ENCODE assay signal across 28 cellular contexts in genomic region chr11:57320067-57320718, GRCh38. TPM values are rescaled to one million over a fixed set of nuclear protein-coding genes. Genes with fewer than 3 reads are reported as not detected.
DNase-seq lines count a peak whose midpoint lies in the region; ATAC-seq, FAIRE-seq and TF ChIP-seq lines count a peak whose summit lies in the region.
"Had no signal": no experiment of that assay in that cellular context is flagged by ENCODE, and none has a peak within 500 bp of the region (broad histone marks: within the 10 kb centered on the region; RNA-seq: fewer than 3 reads in every experiment).

No MANE protein-coding gene starts in this region.

- ATAC-seq in K562 (no peak), gastroesophageal sphincter (no peak), GM19035 (IDR thresholded peaks at IDR 0.05; ENCODE audit: unreplicated experiment) (no peak), left lobe of liver (no peak)
- ATAC-seq: activated CD8-positive, alpha-beta T cell treated with anti-CD3 and anti-CD28 coated beads for 36 hours; sciatic nerve; stimulated activated naive CD8-positive, alpha-beta T cell treated with anti-CD3 and anti-CD28 coated beads, Interleukin-15, Interleukin-2, amounts not matched to agents 100 U/mL and 50 U/mL, for 24 hours; T-helper 17 cell had no signal

- WGBS in K562 (ENCODE audit: insufficient coverage, low coverage, missing lambda C conversion rate), result 93% methylated on average over 18 of the region's 22 CpGs
- 73 to 86% methylated on average over 3 to 4 of the region's 22 CpGs for WGBS in gastroesophageal sphincter (ENCODE audit: low coverage in 1 of 2), 2 donors

- intact Hi-C loops in K562 (cut with micrococcal nuclease), result no loop called here

- peaks cover 7% of the 10 kb centered on the region for H3K9me1 ChIP-seq in K562 (ENCODE audit: control insufficient read depth, insufficient read depth, low read length)

- CTCF ChIA-PET in AG04450 (lab: Charles Lee), result interaction anchor here (2.9 kb wide), 1 partner anchor 71 kb away, joined by 23 read pairs; no protein-coding TSS in a partner anchor
- CTCF ChIA-PET in K562 (lab: Yijun Ruan, JAX; ENCODE audit: low intra/inter-chr PET ratio), result no interaction called here

- no peak for DNase-seq in AG04450 (ENCODE audit: low read depth, low spot score)
- DNase-seq in K562 (ENCODE audit: extremely low read depth in 1 of 4, low spot score in 3 of 4), result no peak
- no peak for DNase-seq in activated CD4-positive, alpha-beta T cell treated with anti-CD3 and anti-CD28 coated beads for 48 hours
- DNase-seq in NK-92 treated with Interleukin-12 subunit alpha and Interleukin-12 subunit beta, amount 100 ng/mL, for 24 hours (lab: John Stamatoyannopoulos, UW), result no peak
- no peak for DNase-seq in left lobe of liver (ENCODE audit: low spot score)
- DNase-seq: activated CD8-positive, alpha-beta T cell treated with anti-CD3 and anti-CD28 coated beads for 36 hours; activated naive CD8-positive, alpha-beta T cell treated with anti-CD3 and anti-CD28 coated beads for 36 hours; CD8-positive, alpha-beta memory T cell; dermis blood vessel endothelial cell; DMS79; erythroblast; MM.1S; NCI-H146; NCI-H748 treated with DMSO at 0.1 percent for 48 hours; SIG-M5; stimulated activated CD4-positive, alpha-beta T cell treated with anti-CD3 and anti-CD28 coated beads, Interleukin-1b, Interleukin-23, amount 100 ng/mL, for 48 hours; stimulated activated naive CD8-positive, alpha-beta T cell treated with anti-CD3 and anti-CD28 coated beads, Interleukin-15, Interleukin-2, amounts not matched to agents 100 U/mL and 50 U/mL, for 24 hours; T-helper 17 cell had no signal

- no peaks in the 10 kb centered on the region for H3K27me3 ChIP-seq in AG04450 (ENCODE audit: control insufficient read depth, insufficient read depth, low read length)
- no peaks in the 10 kb centered on the region for H3K27me3 ChIP-seq in K562 (ENCODE audit: control insufficient read depth in 2 of 2, insufficient read depth in 2 of 2, low read length in 2 of 2)
- H3K27me3 ChIP-seq in gastroesophageal sphincter, result no peaks in the 10 kb centered on the region

- H3K9me3 ChIP-seq in AG04450 (ENCODE audit: control insufficient read depth, insufficient read depth, low read length) (no peaks in the 10 kb centered on the region; the same call in 1 of the 2 replicates), K562 (replicated peaks; ENCODE audit: control insufficient read depth, insufficient read depth, low read depth, low read length) (no peaks in the 10 kb centered on the region), gastroesophageal sphincter (no peaks in the 10 kb centered on the region)
- H3K9me3 ChIP-seq: HAP-1 had no signal

- no peak for TF ChIP-seq EP300 in K562 (IDR thresholded peaks at IDR 0.05; ENCODE audit: low read length)
- no peak for TF ChIP-seq EP300 in gastroesophageal sphincter (IDR thresholded peaks at IDR 0.05)

- no TSS peak for BruUV-seq in K562 (replicated peaks; lab: Mats Ljungman, UMichigan)

- TF ChIP-seq RAD21 in K562 (CRISPR knock-in tag; conservative IDR thresholded peaks at IDR 0.05 in 1 of 2, IDR thresholded peaks at IDR 0.05 in 1 of 2), result no peak

- no peak overlapping the region for H3K4me2 ChIP-seq in K562 (ENCODE audit: insufficient read depth, low read length)

- POLR2A ChIA-PET in AG04450 (lab: Yijun Ruan, JAX) (interaction anchor here (2.9 kb wide), 1 partner anchor 8 kb away, joined by 44 read pairs; no protein-coding TSS in a partner anchor), K562 (lab: Yijun Ruan, JAX) (interaction anchor here (0.6 to 6.3 kb wide), 2 partner anchors 8 to 499 kb away, joined by 3 to 68 read pairs; no protein-coding TSS in a partner anchor)

- TF ChIP-seq CTCF in AG04450 (IDR thresholded peaks at IDR 0.05; ENCODE audit: low read depth, low read length), result no peak
- no peak for TF ChIP-seq CTCF in K562 (IDR thresholded peaks at IDR 0.05 in 2 of 3, conservative IDR thresholded peaks at IDR 0.05 in 1 of 3; ENCODE audit: insufficient read depth in 2 of 3, low read depth in 1 of 3, low read length in 3 of 3)
- TF ChIP-seq CTCF in gastroesophageal sphincter (IDR thresholded peaks at IDR 0.05), result no peak

- TF ChIP-seq POLR2A in K562 (conservative IDR thresholded peaks at IDR 0.05) (no peak), gastroesophageal sphincter (IDR thresholded peaks at IDR 0.05) (no peak)

- no peak overlapping the region for H2AFZ ChIP-seq in K562 (ENCODE audit: low read depth, low read length)

- H3K36me3 ChIP-seq in K562 (ENCODE audit: control insufficient read depth, insufficient read depth, low read length) (peaks cover 60% of the 10 kb centered on the region), gastroesophageal sphincter (peaks cover 3 to 56% of the 10 kb centered on the region in 2 donors)

- peaks cover 39% of the 10 kb centered on the region for H3K79me2 ChIP-seq in K562 (ENCODE audit: control insufficient read depth, insufficient read depth, low read length)

- H3K27ac ChIP-seq in AG04450 (ENCODE audit: low read depth, low read length) (peak overlapping the region; percentile 11), K562 (ENCODE audit: extremely low read depth, low read depth, low read length) (no peak overlapping the region), gastroesophageal sphincter (peak overlapping the region in 3 of 4 donors; percentile 97 to 98 (median 97)), skin epidermis (peak overlapping the region in 14 of 21 experiments; percentile 0 to 97 (median 84))

- peak overlapping the region in 1 of 2 experiments; percentile 43; a peak in 2 of 4 replicates for H3K9ac ChIP-seq in K562 (ENCODE audit: insufficient read depth in 1 of 2, low read depth in 2 of 2, low read length in 2 of 2)

- H3K4me1 ChIP-seq in K562 (replicated peaks in 1 of 2; ENCODE audit: control insufficient read depth in 2 of 2, insufficient read depth in 2 of 2, low read length in 2 of 2) (peaks cover 42 to 52% of the 10 kb centered on the region in 2 experiments), gastroesophageal sphincter (peaks cover 0 to 89% (median 64%) of the 10 kb centered on the region in 3 donors)

- H4K20me1 ChIP-seq in K562 (replicated peaks; ENCODE audit: control insufficient read depth, insufficient read depth, low read length), result peaks cover 12% of the 10 kb centered on the region

- H3K4me3 ChIP-seq in AG04450 (ENCODE audit: low read depth, low read length) (no peak overlapping the region), K562 (no peak overlapping the region), gastroesophageal sphincter (peak overlapping the region in 1 of 2 donors; percentile 24), skin epidermis (peak overlapping the region in 1 of 7 experiments; percentile 85)
- H3K4me3 ChIP-seq: HAP-1, lung had no signal

- FAIRE-seq in K562 (lab: Jason Lieb, UNC), result no peak
- FAIRE-seq: urothelium cell line had no signal

- in situ Hi-C loops in K562 (cut with MboI), result no loop called here

RNA-seq across cellular contexts. Expression of gene TNKS1BP1, which starts 4.6 kb away (rescaled TPM):
- polyA plus RNA-seq in AG04450 (2011; rRNA removed) (59.4 and 63.8 TPM in 2 replicates), K562 (2011; rRNA removed) (7.3 and 14.1 TPM in 2 replicates), K562 (2014; fragmentation: Illumina TruSeq; extraction: Trizol) (29.9 and 31.4 TPM in 2 replicates), K562 (2014; fragmentation: Nextera tagmentation; extraction: Ambion mirVana) (1 to 10 TPM; 1.1 to 1.2 TPM), K562 (2014; rRNA removed) (19.5 and 23.8 TPM in 2 replicates)
- 76.8 and 78.0 TPM in 2 replicates for polyA minus RNA-seq in AG04450 (2011; rRNA and poly(A)+ RNA removed)
- 28.6 and 47.8 TPM in 2 replicates for total RNA-seq in K562 (2011; cell fraction: chromatin; rRNA removed; ENCODE audit: low replicate concordance)
- total RNA-seq in K562 (2011; cell fraction: nucleolus; rRNA removed), result 20.5 and 22.4 TPM in 2 replicates
- 30.6 and 31.7 TPM in 2 replicates for total RNA-seq in K562 (2011; cell fraction: nucleoplasm; rRNA removed)
- total RNA-seq in K562 (2014; rRNA removed) (16.2 and 20.2 TPM in 2 replicates), K562 (2014; rRNA removed; fragmentation: Illumina TruSeq; extraction: Trizol) (10.9 and 11.2 TPM in 2 replicates), K562 (2015; rRNA removed; fragmentation: Illumina TruSeq; extraction: Trizol) (8.0 and 10.3 TPM in 2 replicates), K562 (2021) (35.0 and 47.2 TPM in 2 replicates), gastroesophageal sphincter (100 to 1,000 TPM in 2 of 4 donors, 10 to 100 TPM in 2; 95.6 to 130 (median 108) TPM), left lobe of liver (102 TPM)
- 11.4 and 12.5 TPM in 2 replicates for polyA plus RNA-seq in K562 (2011; cell fraction: cytosol; rRNA removed)
- polyA plus RNA-seq in K562 (2011; cell fraction: nucleus; rRNA removed), result 34.2 and 50.1 TPM in 2 replicates
- polyA plus RNA-seq in K562 (2012), result 17.5 and 28.9 TPM in 2 replicates
- polyA minus RNA-seq in K562 (2011; rRNA and poly(A)+ RNA removed), result 13.6 and 14.5 TPM in 2 replicates
- 13.8 and 18.3 TPM in 2 replicates for polyA minus RNA-seq in K562 (2011; cell fraction: cytosol; rRNA and poly(A)+ RNA removed)
- 8.2 and 11.6 TPM in 2 replicates for polyA minus RNA-seq in K562 (2011; cell fraction: nucleus; rRNA and poly(A)+ RNA removed)

RNA-seq across cellular contexts. Expression of gene SSRP1, which starts 15.5 kb away (rescaled TPM):
- polyA plus RNA-seq in AG04450 (2011; rRNA removed) (111 and 113 TPM in 2 replicates), K562 (2011; rRNA removed) (232 and 251 TPM in 2 replicates), K562 (2014; fragmentation: Illumina TruSeq; extraction: Trizol) (314 and 416 TPM in 2 replicates), K562 (2014; fragmentation: Nextera tagmentation; extraction: Ambion mirVana) (10 to 100 TPM; 91.1 to 96.0 TPM), K562 (2014; rRNA removed) (224 and 238 TPM in 2 replicates)
- 115 and 126 TPM in 2 replicates for polyA minus RNA-seq in AG04450 (2011; rRNA and poly(A)+ RNA removed)
- total RNA-seq in K562 (2011; cell fraction: chromatin; rRNA removed; ENCODE audit: low replicate concordance), result 63.0 and 84.0 TPM in 2 replicates
- total RNA-seq in K562 (2011; cell fraction: nucleolus; rRNA removed), result 50.7 and 51.9 TPM in 2 replicates
- total RNA-seq in K562 (2011; cell fraction: nucleoplasm; rRNA removed), result 52.0 and 58.5 TPM in 2 replicates
- total RNA-seq in K562 (2014; rRNA removed) (257 and 316 TPM in 2 replicates), K562 (2014; rRNA removed; fragmentation: Illumina TruSeq; extraction: Trizol) (216 and 243 TPM in 2 replicates), K562 (2015; rRNA removed; fragmentation: Illumina TruSeq; extraction: Trizol) (259 and 269 TPM in 2 replicates), K562 (2021) (224 and 245 TPM in 2 replicates), gastroesophageal sphincter (100 to 1,000 TPM in 1 of 4 donors, 10 to 100 TPM in 3; 66.0 to 101 (median 79.8) TPM), left lobe of liver (24.3 TPM)
- 291 and 330 TPM in 2 replicates for polyA plus RNA-seq in K562 (2011; cell fraction: cytosol; rRNA removed)
- polyA plus RNA-seq in K562 (2011; cell fraction: nucleus; rRNA removed), result 122 and 133 TPM in 2 replicates
- polyA plus RNA-seq in K562 (2012), result 172 and 211 TPM in 2 replicates
- polyA minus RNA-seq in K562 (2011; rRNA and poly(A)+ RNA removed), result 224 and 271 TPM in 2 replicates
- 164 and 173 TPM in 2 replicates for polyA minus RNA-seq in K562 (2011; cell fraction: cytosol; rRNA and poly(A)+ RNA removed)
- polyA minus RNA-seq in K562 (2011; cell fraction: nucleus; rRNA and poly(A)+ RNA removed), result 25.0 and 46.5 TPM in 2 replicates

RNA-seq across cellular contexts. Expression of gene P2RX3, which starts 18.0 kb away (rescaled TPM):
- polyA plus RNA-seq in AG04450 (2011; rRNA removed), result not detected in 2 replicates
- polyA minus RNA-seq in AG04450 (2011; rRNA and poly(A)+ RNA removed), result not detected in 2 replicates
- not detected in 2 replicates for total RNA-seq in K562 (2011; cell fraction: chromatin; rRNA removed; ENCODE audit: low replicate concordance)
- not detected in 2 replicates for total RNA-seq in K562 (2011; cell fraction: nucleolus; rRNA removed)
- total RNA-seq in K562 (2011; cell fraction: nucleoplasm; rRNA removed), result not detected in 2 replicates
- not detected in 2 replicates for total RNA-seq in K562 (2014; rRNA removed)
- total RNA-seq in K562 (2014; rRNA removed; fragmentation: Illumina TruSeq; extraction: Trizol), result not detected in 2 replicates
- total RNA-seq in K562 (2015; rRNA removed; fragmentation: Illumina TruSeq; extraction: Trizol), result not detected in 2 replicates
- total RNA-seq in K562 (2021), result not detected in 2 replicates
- not detected in 2 replicates for polyA plus RNA-seq in K562 (2011; rRNA removed)
- 0.07 TPM in 1 of 2 replicates, not detected in the other for polyA plus RNA-seq in K562 (2011; cell fraction: cytosol; rRNA removed)
- not detected in 2 replicates for polyA plus RNA-seq in K562 (2011; cell fraction: nucleus; rRNA removed)
- polyA plus RNA-seq in K562 (2012), result not detected in 2 replicates
- polyA plus RNA-seq in K562 (2014; fragmentation: Illumina TruSeq; extraction: Trizol), result not detected in 2 replicates
- not detected for polyA plus RNA-seq in K562 (2014; fragmentation: Nextera tagmentation; extraction: Ambion mirVana)
- polyA plus RNA-seq in K562 (2014; rRNA removed), result not detected in 2 replicates
- polyA minus RNA-seq in K562 (2011; rRNA and poly(A)+ RNA removed), result not detected in 2 replicates
- not detected in 2 replicates for polyA minus RNA-seq in K562 (2011; cell fraction: cytosol; rRNA and poly(A)+ RNA removed)
- polyA minus RNA-seq in K562 (2011; cell fraction: nucleus; rRNA and poly(A)+ RNA removed), result not detected in 2 replicates
- total RNA-seq in gastroesophageal sphincter, result under 1 TPM in 1 of 4 donors, not detected in 3; 0.69 TPM
- total RNA-seq in left lobe of liver, result 0.50 TPM
- total RNA-seq: activated CD8-positive, alpha-beta T cell treated with anti-CD3 and anti-CD28 coated beads for 36 hours; activated naive CD8-positive, alpha-beta T cell treated with anti-CD3 and anti-CD28 coated beads for 36 hours; CD8-positive, alpha-beta memory T cell; dermis blood vessel endothelial cell; myocyte; OCI-LY7; omental fat pad; sciatic nerve; T-helper 17 cell had no signal
- polyA plus RNA-seq: CD8-positive, alpha-beta memory T cell; lung had no signal
